Comparison of ENCODE assay signal across 11 cellular contexts in genomic region chr2:183010112-183010511, GRCh38. TPM values are rescaled to one million over a fixed set of nuclear protein-coding genes. Genes with fewer than 3 reads are reported as not detected.
DNase-seq lines count a peak whose midpoint lies in the region; ATAC-seq lines count a peak whose summit lies in the region.
"Had no signal": no experiment of that assay in that cellular context is flagged by ENCODE, and none has a peak within 500 bp of the region (broad histone marks: within the 10 kb centered on the region; RNA-seq: fewer than 3 reads in every experiment).

No MANE protein-coding gene starts in this region.

- ATAC-seq in left ventricle myocardium superior (peak; percentile 77), HG03457 (IDR thresholded peaks at IDR 0.05; ENCODE audit: unreplicated experiment) (no peak), HG02571 (IDR thresholded peaks at IDR 0.05; ENCODE audit: unreplicated experiment) (no peak)
- ATAC-seq: lower lobe of right lung had no signal

- intact Hi-C loops in left ventricle myocardium superior (cut with micrococcal nuclease), result no loop called here

- DNase-seq in NCI-H82 (lab: John Stamatoyannopoulos, UW) (peak; percentile 19), NCI-H82 treated with DMSO at 0.1 percent for 48 hours (lab: John Stamatoyannopoulos, UW; ENCODE audit: unreplicated experiment) (no peak), UCSD-AML1 (lab: John Stamatoyannopoulos, UW; ENCODE audit: unreplicated experiment) (peak; percentile 4), left ventricle myocardium superior (peak; percentile 40), stromal cell of bone marrow (ENCODE audit: low read depth) (peak; percentile 9), foreskin melanocyte (no peak)
- DNase-seq: 8988T, lower lobe of right lung, NCI-H1105 had no signal

RNA-seq across cellular contexts. Expression of gene NCKAP1, which starts 28.1 kb away (rescaled TPM):
- 141 TPM for total RNA-seq in left ventricle myocardium superior

Comparison
In these comparisons a context has a peak if more than half of its experiments do, and no peak if none do; other contexts are left out.
1. DNase-seq: peak in NCI-H82 (single experiment), UCSD-AML1 (single experiment), left ventricle myocardium superior (single experiment) and stromal cell of bone marrow (single experiment); none in NCI-H82 treated with DMSO at 0.1 percent for 48 hours (single experiment) and foreskin melanocyte (single experiment).